8 cellular contexts compared by ENCODE assay signal in the genomic region with DNA sequence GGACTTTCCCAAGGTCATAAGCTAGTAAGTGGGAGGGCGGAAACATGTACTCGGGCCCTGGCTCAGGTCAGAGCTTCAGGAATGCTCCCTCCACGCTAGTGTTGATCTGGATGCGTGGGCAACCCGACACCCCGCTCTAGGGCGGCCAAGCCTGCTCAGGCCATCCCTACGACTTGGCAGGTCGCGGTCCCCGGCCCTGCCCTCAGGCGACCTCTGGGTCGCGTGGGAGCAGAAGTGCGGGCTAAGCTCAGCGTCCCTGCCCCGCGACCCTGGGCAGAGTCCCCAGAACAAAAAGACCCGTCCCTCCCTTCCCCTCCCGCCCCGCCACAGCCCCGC. TPM values are rescaled to one million over a fixed set of nuclear protein-coding genes. Genes with fewer than 3 reads are reported as not detected.
DNase-seq lines count a peak whose midpoint lies in the region; ATAC-seq, FAIRE-seq and TF ChIP-seq lines count a peak whose summit lies in the region.

No MANE protein-coding gene starts in this region.

- TF ChIP-seq CTCF in brain (conservative IDR thresholded peaks at IDR 0.05): no peak
- TF ChIP-seq CTCF in kidney epithelial cell (IDR thresholded peaks at IDR 0.05; ENCODE audit: insufficient read depth, low read length, poor library complexity, severe bottlenecking): no peak

- FAIRE-seq in frontal cortex (lab: Jason Lieb, UNC): no peak

- H3K4me3 Mint-ChIP-seq in brain: peak overlapping the region; percentile 79 to 93 (median 85)
- peak overlapping the region; percentile 91 to 92 for H3K4me3 Mint-ChIP-seq in stimulated activated naive CD8-positive, alpha-beta T cell treated with anti-CD3 and anti-CD28 coated beads, Interleukin-15, amount 100 ng/mL, for 72 hours

- H3K4me1 Mint-ChIP-seq in brain: peaks cover 44% of the 10 kb centered on the region
- H3K4me1 Mint-ChIP-seq in stimulated activated naive CD8-positive, alpha-beta T cell treated with anti-CD3 and anti-CD28 coated beads, Interleukin-15, amount 100 ng/mL, for 72 hours: peaks cover 20% of the 10 kb centered on the region

- peak overlapping the region; percentile 88 to 98 (median 93) for H3K27ac Mint-ChIP-seq in brain
- H3K27ac Mint-ChIP-seq in stimulated activated naive CD8-positive, alpha-beta T cell treated with anti-CD3 and anti-CD28 coated beads, Interleukin-15, amount 100 ng/mL, for 72 hours: peak overlapping the region; percentile 80 to 99

- DNase-seq in DMS53 (lab: John Stamatoyannopoulos, UW) (peak; percentile 84), DMS53 treated with DMSO at 0.1 percent for 48 hours (lab: John Stamatoyannopoulos, UW; ENCODE audit: unreplicated experiment) (no peak), GOT3 (lab: John Stamatoyannopoulos, UW) (peak; percentile 79), LoVo (ENCODE audit: low spot score) (peak; percentile 60), kidney epithelial cell (ENCODE audit: low read depth) (peak; percentile 69), frontal cortex (ENCODE audit: low spot score in 2 of 2) (no peak)
- no peak for DNase-seq in stimulated activated naive CD8-positive, alpha-beta T cell treated with anti-CD3 and anti-CD28 coated beads, Interleukin-15, amount 100 ng/mL, for 72 hours

- no peaks in the 10 kb centered on the region for H3K27me3 Mint-ChIP-seq in brain
- no peaks in the 10 kb centered on the region for H3K27me3 Mint-ChIP-seq in stimulated activated naive CD8-positive, alpha-beta T cell treated with anti-CD3 and anti-CD28 coated beads, Interleukin-15, amount 100 ng/mL, for 72 hours

- H3K9me3 Mint-ChIP-seq in brain: no peaks in the 10 kb centered on the region
- H3K9me3 Mint-ChIP-seq in stimulated activated naive CD8-positive, alpha-beta T cell treated with anti-CD3 and anti-CD28 coated beads, Interleukin-15, amount 100 ng/mL, for 72 hours: no peaks in the 10 kb centered on the region

- H3K36me3 Mint-ChIP-seq in brain: no peaks in the 10 kb centered on the region

- peak; percentile 22 for ATAC-seq in stimulated activated naive CD8-positive, alpha-beta T cell treated with anti-CD3 and anti-CD28 coated beads, Interleukin-15, amount 100 ng/mL, for 72 hours

- H3K4me3 ChIP-seq in kidney epithelial cell (ENCODE audit: low read depth, low read length): peak overlapping the region; percentile 78

- no peaks in the 10 kb centered on the region for H3K36me3 ChIP-seq in kidney epithelial cell (ENCODE audit: control insufficient read depth, insufficient read depth, low read length)

- H3K27me3 ChIP-seq in kidney epithelial cell (ENCODE audit: control insufficient read depth, insufficient read depth, low read length): peaks cover 2% of the 10 kb centered on the region

RNA-seq across cellular contexts. Expression of gene TEF, which starts 0.8 kb away (rescaled TPM):
- 27.3 TPM for polyA plus RNA-seq in brain (ENCODE audit: insufficient read depth, low read depth, low replicate concordance)
- 4.0 and 4.1 TPM in 2 replicates for total RNA-seq in kidney epithelial cell
- 7.3 TPM for total RNA-seq in frontal cortex

Comparison
In these comparisons a context has a peak if more than half of its experiments do, and no peak if none do; other contexts are left out.
1. DNase-seq: peak in DMS53 (single experiment), GOT3 (single experiment), LoVo (single experiment) and kidney epithelial cell (single experiment); none in DMS53 treated with DMSO at 0.1 percent for 48 hours (single experiment), stimulated activated naive CD8-positive, alpha-beta T cell treated with anti-CD3 and anti-CD28 coated beads, Interleukin-15, amount 100 ng/mL, for 72 hours (0 of 2) and frontal cortex (0 of 2).